ENCODE assay signal across 10 cellular contexts in genomic region chr14:91229743-91230200, GRCh38. TPM values are rescaled to one million over a fixed set of nuclear protein-coding genes. Genes with fewer than 3 reads are reported as not detected.
DNase-seq lines count a peak whose midpoint lies in the region; ATAC-seq lines count a peak whose summit lies in the region.
"Had no signal": no experiment of that assay in that cellular context is flagged by ENCODE, and none has a peak within 500 bp of the region (broad histone marks: within the 10 kb centered on the region; RNA-seq: fewer than 3 reads in every experiment).

No MANE protein-coding gene starts in this region.

- DNase-seq in CMK (ENCODE audit: low read depth) (peak; percentile 51), immature natural killer cell (peak; percentile 92 to 93 (median 92)), cardiac septum (ENCODE audit: low spot score) (no peak), 8988T (no peak), NCI-H1694 (lab: John Stamatoyannopoulos, UW) (no peak)
- peak in 3 of 4 experiments; percentile 41 to 54 (median 51) for DNase-seq in activated CD4-positive, CD25-positive, alpha-beta regulatory T cell (lab: John Stamatoyannopoulos, UW)
- DNase-seq: heart left ventricle, upper lobe of left lung had no signal

- H3K4me3 Mint-ChIP-seq in immature natural killer cell: peak overlapping the region; percentile 81 to 95 (median 83)

- peaks cover 14 to 25% (median 22%) of the 10 kb centered on the region in 3 donors for H3K27me3 Mint-ChIP-seq in immature natural killer cell (ENCODE audit: low read depth in 3 of 3)

- H3K4me1 Mint-ChIP-seq in immature natural killer cell: peaks cover 95 to 96% of the 10 kb centered on the region in 2 donors

- peaks cover 12 to 23% (median 14%) of the 10 kb centered on the region in 3 donors for H3K36me3 Mint-ChIP-seq in immature natural killer cell

- ATAC-seq in GM19467 (IDR thresholded peaks at IDR 0.05; ENCODE audit: unreplicated experiment) (peak; percentile 73), HG03520 (IDR thresholded peaks at IDR 0.05; ENCODE audit: unreplicated experiment) (peak; percentile 73)

- H3K27ac Mint-ChIP-seq in immature natural killer cell: peak overlapping the region; percentile 96 to 100 (median 99)

- H3K9me3 Mint-ChIP-seq in immature natural killer cell: no peaks in the 10 kb centered on the region

- intact Hi-C loops in cardiac septum (cut with DNase I): no loop called here

RNA-seq across cellular contexts. Expression of gene GPR68, which starts 14.7 kb away (rescaled TPM):
- 10 to 100 TPM; 19.0 to 40.4 (median 22.4) TPM for polyA plus RNA-seq in immature natural killer cell
- 3.4 TPM for total RNA-seq in cardiac septum

Comparison
In these comparisons a context has a peak if more than half of its experiments do, and no peak if none do; other contexts are left out.
1. DNase-seq: peak in CMK (single experiment), activated CD4-positive, CD25-positive, alpha-beta regulatory T cell (3 of 4) and immature natural killer cell (3 of 3); none in cardiac septum (single experiment), 8988T (single experiment) and NCI-H1694 (single experiment).